1 cellular context compared by ENCODE assay signal in genomic region chr5:88244686-88245085, GRCh38.
TF ChIP-seq lines count a peak whose summit lies in the region.

No MANE protein-coding gene starts in this region.

TF ChIP-seq in WTC11, 78 proteins besides CTCF, POLR2A, EP300 and RAD21 (continued from another document):
- TF ChIP-seq IRF1 (CRISPR knock-in tag; IDR thresholded peaks at IDR 0.05) (no peak), FOXP1 (CRISPR knock-in tag; IDR thresholded peaks at IDR 0.05; ENCODE audit: borderline replicate concordance) (no peak), ZNF671 (CRISPR knock-in tag; IDR thresholded peaks at IDR 0.05) (no peak), ZBTB43 (CRISPR knock-in tag; IDR thresholded peaks at IDR 0.05) (no peak), E2F1 (CRISPR knock-in tag; IDR thresholded peaks at IDR 0.05) (no peak), PRDM15 (CRISPR knock-in tag; IDR thresholded peaks at IDR 0.05) (no peak), CREB1 (CRISPR knock-in tag; IDR thresholded peaks at IDR 0.05) (no peak), RORB (CRISPR knock-in tag; IDR thresholded peaks at IDR 0.05) (no peak), NR2C2 (CRISPR knock-in tag; IDR thresholded peaks at IDR 0.05) (no peak), STAT6 (CRISPR knock-in tag; conservative IDR thresholded peaks at IDR 0.05; ENCODE audit: low read depth) (no peak), ZNF416 (CRISPR knock-in tag; IDR thresholded peaks at IDR 0.05) (no peak)
